8 cellular contexts compared by ENCODE assay signal in genomic region chr10:122953827-122954730, GRCh38. TPM values are rescaled to one million over a fixed set of nuclear protein-coding genes. Genes with fewer than 3 reads are reported as not detected.
DNase-seq lines count a peak whose midpoint lies in the region; ATAC-seq, FAIRE-seq and TF ChIP-seq lines count a peak whose summit lies in the region.

C10orf88 (minus strand) TSS chr10:122954227; CDS start chr10:122954178, 49 bp downstream.

- H3K27ac ChIP-seq in heart right ventricle (peak within 1 kb of the TSS in 9 of 10 donors; percentile 31 to 92 (median 77)), upper lobe of right lung (peak within 1 kb of the TSS; percentile 72)

- peak; percentile 99 for FAIRE-seq in GM12891 (lab: Jason Lieb, UNC)

- peaks cover 0 to 25% (median under 1%) of the 10 kb centered on the region in 9 donors for H3K36me3 ChIP-seq in heart right ventricle
- peaks cover 12% of the 10 kb centered on the region for H3K36me3 ChIP-seq in upper lobe of right lung

- H3K9me3 ChIP-seq in heart right ventricle (no peaks in the 10 kb centered on the region), upper lobe of right lung (no peaks in the 10 kb centered on the region)

- no peak for TF ChIP-seq POLR2A in GM12891 (IDR thresholded peaks at IDR 0.05; ENCODE audit: low read depth, low read length)

- CTCF ChIA-PET in T-cell (lab: Charles Lee) = interaction anchor here (0.5 to 1.6 kb wide), 3 partner anchors 26 to 985 kb away, joined by 3 to 5 read pairs (median 5); partner anchors contain the start of gene PSTK (in 1 of the 2)

- peaks cover 18% of the 10 kb centered on the region for H3K36me3 Mint-ChIP-seq in T-cell

- H3K4me3 Mint-ChIP-seq in T-cell = peak within 1 kb of the TSS; percentile 83 to 91 (median 88)

- H3K4me3 ChIP-seq in heart right ventricle (peak within 1 kb of the TSS; percentile 57 to 93 (median 86)), upper lobe of right lung (peak within 1 kb of the TSS; percentile 84)

- peaks cover 0 to 8% (median 4%) of the 10 kb centered on the region in 3 donors for H3K9me3 Mint-ChIP-seq in T-cell

- peak within 1 kb of the TSS; percentile 75 to 88 for H3K27ac Mint-ChIP-seq in T-cell

- TF ChIP-seq CTCF in heart right ventricle (IDR thresholded peaks at IDR 0.05) = no peak
- TF ChIP-seq CTCF in upper lobe of right lung (IDR thresholded peaks at IDR 0.05) = no peak

- peak; percentile 89 for DNase-seq in GM12891 (ENCODE audit: insufficient read length, low spot score)
- DNase-seq in NCI-H1436 treated with DMSO at 0.1 percent for 48 hours (lab: John Stamatoyannopoulos, UW) = peak; percentile 96
- DNase-seq in T-cell = peak; percentile 90 to 99 (median 96)
- peak; percentile 98 for DNase-seq in amniotic epithelial cell (ENCODE audit: low read depth)
- DNase-seq in heart right ventricle = peak; percentile 96 to 98
- peak; percentile 95 to 99 (median 96) for DNase-seq in posterior cingulate gyrus
- peak; percentile 99 for DNase-seq in upper lobe of right lung

- ATAC-seq in HG02840 (IDR thresholded peaks at IDR 0.05; ENCODE audit: low FRiP score, unreplicated experiment) (peak; percentile 97), T-cell (replicated peaks in 1 of 4) (peak; percentile 94 to 99 (median 97)), heart right ventricle (peak; percentile 98 to 100 (median 99)), upper lobe of right lung (peak; percentile 99)

- 2 to 4% methylated on average over 83 of the region's 83 CpGs for WGBS in heart right ventricle, 2 donors

- intact Hi-C loops in heart right ventricle (cut with DNase I) (loop anchor here in 1 of 10 donors (2.0 kb wide), 1 partner anchor 27 kb away; the partner anchor contains the start of gene PSTK), posterior cingulate gyrus (cut with DNase I) (loop anchor here (1.0 to 5.0 kb wide), 3 partner anchors 26 to 77 kb away; partner anchors contain the start of genes FAM24B, IKZF5 and PSTK), upper lobe of right lung (cut with DNase I) (no loop called here)

- H3K4me1 ChIP-seq in heart right ventricle (peaks cover 4 to 26% (median 18%) of the 10 kb centered on the region in 9 donors), upper lobe of right lung (peaks cover 11% of the 10 kb centered on the region)

- H3K4me1 Mint-ChIP-seq in T-cell = peaks cover 36 to 47% (median 37%) of the 10 kb centered on the region in 3 donors

- no peaks in the 10 kb centered on the region for H3K27me3 Mint-ChIP-seq in T-cell

- H3K27me3 ChIP-seq in heart right ventricle (no peaks in the 10 kb centered on the region), upper lobe of right lung (no peaks in the 10 kb centered on the region)

- POLR2A ChIA-PET in T-cell (lab: Charles Lee) = interaction anchor here in 1 of 2 donors (0.9 kb wide), 1 partner anchor 27 kb away, joined by 3 read pairs; no protein-coding TSS in a partner anchor

TF ChIP-seq in GM12891, 5 proteins besides CTCF, POLR2A, EP300 and RAD21:
- TF ChIP-seq POU2F2 (IDR thresholded peaks at IDR 0.05; ENCODE audit: low read depth, low read length) = peak; percentile 66; the same call in 1 of the 2 replicates
- TF ChIP-seq PAX5 (IDR thresholded peaks at IDR 0.05; ENCODE audit: insufficient read depth, low read length, severe bottlenecking) = peak; percentile 16
- TF ChIP-seq POLR2AphosphoS5 (IDR thresholded peaks at IDR 0.05; ENCODE audit: low read depth, low read length) = peak; percentile 56
- TF ChIP-seq SPI1 (IDR thresholded peaks at IDR 0.05; ENCODE audit: low read depth, low read length) = no peak
- TF ChIP-seq TAF1 (IDR thresholded peaks at IDR 0.05; ENCODE audit: low read depth, low read length) = peak; percentile 72; the same call in 1 of the 2 replicates

RNA-seq across cellular contexts. Expression of gene C10orf88, which starts in this region (rescaled TPM):
- 4.9 TPM for polyA plus RNA-seq in GM12891 (2012; ENCODE audit: low read depth, missing spikeins)
- total RNA-seq in T-cell = 10 to 100 TPM in 3 of 5 donors, 1 to 10 TPM in 2; 7.1 to 13.2 (median 11.5) TPM
- 1 to 10 TPM; 4.9 to 8.4 (median 6.3) TPM for total RNA-seq in heart right ventricle
- 1 to 10 TPM; 3.0 to 8.0 TPM for polyA plus RNA-seq in heart right ventricle
- 7.6 TPM for total RNA-seq in upper lobe of right lung

Comparison
In these comparisons a context has a peak if more than half of its experiments do, and no peak if none do; other contexts are left out.
1. Peak in every context shown above with its lines: DNase-seq, ATAC-seq, H3K4me3 ChIP-seq and H3K27ac ChIP-seq.